ENCODE assay signal across 27 cellular contexts in the genomic region with DNA sequence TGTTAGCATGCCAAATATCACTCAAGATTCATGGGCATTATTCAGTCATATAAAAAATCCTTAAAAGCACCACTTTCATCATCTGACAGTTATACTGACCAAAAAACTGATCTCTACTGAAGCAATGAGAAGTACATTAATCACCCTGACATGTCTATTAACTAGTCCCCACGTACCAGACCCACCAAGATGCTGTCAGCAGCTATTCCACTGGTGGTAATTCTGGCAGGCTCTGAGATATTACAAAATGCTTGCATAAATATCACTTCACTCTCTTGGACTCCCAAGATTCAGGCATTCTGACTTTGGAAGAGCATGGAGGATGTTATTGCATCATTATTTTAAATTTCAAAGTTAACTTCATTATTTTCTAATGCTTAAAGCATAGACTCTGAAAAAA.
A peak's percentile ranks its signal among the peaks of the same experiment; 100 is the strongest.
DNase-seq lines count a peak whose midpoint lies in the region; ATAC-seq, FAIRE-seq and TF ChIP-seq lines count a peak whose summit lies in the region.
"Had no signal": no experiment of that assay in that cellular context is flagged by ENCODE, and none has a peak within 500 bp of the region (broad histone marks: within the 10 kb centered on the region; RNA-seq: fewer than 3 reads in every experiment).

No MANE protein-coding gene starts in this region.

- no peak overlapping the region for H2AK5ac ChIP-seq in neuronal stem cell (ENCODE audit: low read depth, low read length)

- no peak overlapping the region for H3K4me2 ChIP-seq in HepG2 (ENCODE audit: low read depth, low read length)
- H3K4me2 ChIP-seq in neuronal stem cell (ENCODE audit: insufficient read depth, low read length, poor library complexity, severe bottlenecking): no peak overlapping the region
- H3K4me2 ChIP-seq: A549, BLaER1 had no signal

- H3K4ac ChIP-seq in neuronal stem cell (ENCODE audit: low read length): no peak overlapping the region

- H3K27me3 ChIP-seq in HepG2 (ENCODE audit: control insufficient read depth in 1 of 2, insufficient read depth in 2 of 2, low read length in 2 of 2) (no peaks in the 10 kb centered on the region), right lobe of liver (no peaks in the 10 kb centered on the region), neuronal stem cell (ENCODE audit: control insufficient read depth in 3 of 3, insufficient read depth in 3 of 3, low read depth in 1 of 3, low read length in 3 of 3) (no peaks in the 10 kb centered on the region)
- H3K27me3 ChIP-seq: BE2C, BLaER1 had no signal

- POLR2A ChIA-PET in HepG2 (lab: Yijun Ruan, JAX): no interaction called here

- TF ChIP-seq CTCF in HepG2 (CRISPR knock-in tag; IDR thresholded peaks at IDR 0.05): no peak
- TF ChIP-seq CTCF in right lobe of liver (IDR thresholded peaks at IDR 0.05): no peak
- no peak for TF ChIP-seq CTCF in fibroblast of the aortic adventitia (IDR thresholded peaks at IDR 0.05; ENCODE audit: insufficient read depth, low read length)

- FAIRE-seq in HepG2 (lab: Jason Lieb, UNC): no peak
- FAIRE-seq: A549, GM12878, GM12892, GM18507 had no signal

- no peaks in the 10 kb centered on the region for H3K79me2 ChIP-seq in HepG2 (ENCODE audit: insufficient read depth, low read length)

- H3K9ac ChIP-seq in HepG2 (ENCODE audit: insufficient read depth, low read depth, low read length) (no peak overlapping the region), neuronal stem cell (ENCODE audit: low read depth, low read length, poor library complexity) (no peak overlapping the region)
- H3K9ac ChIP-seq: BLaER1 had no signal

- DNase-seq in HepG2 (ENCODE audit: low spot score) (no peak), right lobe of liver (no peak), NCI-H69 (lab: John Stamatoyannopoulos, UW) (peak; percentile 12), fibroblast of the aortic adventitia (ENCODE audit: low read depth) (peak; percentile 17), sciatic nerve (ENCODE audit: low spot score) (no peak), neuronal stem cell (ENCODE audit: low spot score) (no peak), NCI-H1694 (lab: John Stamatoyannopoulos, UW) (no peak), AG08396 (ENCODE audit: low spot score) (no peak)
- DNase-seq: BE2C; C1 segment of cervical spinal cord; CD4-positive, alpha-beta memory T cell; CD4-positive, CD25-positive, alpha-beta regulatory T cell; CD8-positive, alpha-beta memory T cell; COR-L47; DMS 273 treated with DMSO at 0.1 percent for 48 hours; DMS153; DMS53; DMS79; DND-41; EL; GDM1 had no signal

- H4K8ac ChIP-seq in neuronal stem cell (ENCODE audit: low read depth, low read length): no peak overlapping the region

- H3K27ac ChIP-seq in HepG2 (ENCODE audit: extremely low read length, insufficient read depth, low read length): no peak overlapping the region
- H3K27ac ChIP-seq in right lobe of liver: no peak overlapping the region
- H3K27ac ChIP-seq in neuronal stem cell (replicated peaks; ENCODE audit: low read length): no peak overlapping the region
- H3K27ac ChIP-seq: 22Rv1, A549, BLaER1 had no signal

- no peak overlapping the region for H3K23ac ChIP-seq in neuronal stem cell (ENCODE audit: low read depth, low read length, poor library complexity)

- H2AFZ ChIP-seq in HepG2 (ENCODE audit: low read length): no peak overlapping the region
- H2AFZ ChIP-seq in neuronal stem cell (ENCODE audit: low read length): no peak overlapping the region

- H2BK12ac ChIP-seq in neuronal stem cell (ENCODE audit: low read length): no peak overlapping the region

- TF ChIP-seq POLR2A in HepG2 (IDR thresholded peaks at IDR 0.05; ENCODE audit: insufficient read depth in 1 of 2, low read depth in 2 of 2, low read length in 2 of 2) (no peak), right lobe of liver (IDR thresholded peaks at IDR 0.05) (no peak)

- H4K91ac ChIP-seq in neuronal stem cell (ENCODE audit: low read depth, low read length, poor library complexity): no peak overlapping the region

- H3K36me3 ChIP-seq in HepG2 (replicated peaks in 1 of 2; ENCODE audit: control insufficient read depth in 1 of 2, insufficient read depth in 2 of 2, low read length in 2 of 2): no peaks in the 10 kb centered on the region
- no peaks in the 10 kb centered on the region for H3K36me3 ChIP-seq in right lobe of liver
- no peaks in the 10 kb centered on the region for H3K36me3 ChIP-seq in neuronal stem cell (replicated peaks in 1 of 2; ENCODE audit: control insufficient read depth in 2 of 2, insufficient read depth in 2 of 2, low read length in 2 of 2)
- H3K36me3 ChIP-seq: BE2C, BLaER1 had no signal

- H2BK120ac ChIP-seq in neuronal stem cell (ENCODE audit: low read depth, low read length): no peak overlapping the region

- TF ChIP-seq EP300 in HepG2 (IDR thresholded peaks at IDR 0.05; ENCODE audit: low read depth in 2 of 2, low read length in 2 of 2) (no peak), HepG2 (CRISPR knock-in tag; IDR thresholded peaks at IDR 0.05; ENCODE audit: borderline replicate concordance) (no peak)

- H3K4me3 ChIP-seq in HepG2 (replicated peaks in 1 of 3; ENCODE audit: insufficient read depth in 1 of 3, low read depth in 2 of 3, low read length in 3 of 3) (no peak overlapping the region), right lobe of liver (no peak overlapping the region), fibroblast of the aortic adventitia (ENCODE audit: low read depth, low read length) (no peak overlapping the region), neuronal stem cell (ENCODE audit: low read length in 2 of 2) (no peak overlapping the region)
- H3K4me3 ChIP-seq: A549, BLaER1, GM12878 had no signal

- CTCF ChIA-PET in HepG2 (lab: Yijun Ruan, JAX; ENCODE audit: low intra/inter-chr PET ratio, low total read pairs): no interaction called here

- H3K79me1 ChIP-seq in neuronal stem cell (ENCODE audit: low read depth, low read length): no peaks in the 10 kb centered on the region

- no peak for TF ChIP-seq RAD21 in HepG2 (CRISPR knock-in tag; IDR thresholded peaks at IDR 0.05)

- no peaks in the 10 kb centered on the region for H3K4me1 ChIP-seq in HepG2 (ENCODE audit: insufficient read depth, low read length)
- H3K4me1 ChIP-seq in right lobe of liver: no peaks in the 10 kb centered on the region
- no peaks in the 10 kb centered on the region for H3K4me1 ChIP-seq in neuronal stem cell (ENCODE audit: control insufficient read depth in 2 of 2, insufficient read depth in 1 of 2, low read depth in 1 of 2, low read length in 2 of 2)
- H3K4me1 ChIP-seq: A549, BE2C, BLaER1 had no signal

- no peak overlapping the region for H3K14ac ChIP-seq in neuronal stem cell (ENCODE audit: low read length)

- no peak overlapping the region for H2BK15ac ChIP-seq in neuronal stem cell (ENCODE audit: low read length)

- BruUV-seq in HepG2 (replicated peaks; lab: Mats Ljungman, UMichigan): no TSS peak

- H3K9me3 ChIP-seq in HepG2 (ENCODE audit: low read length) (peaks cover 58% of the 10 kb centered on the region), right lobe of liver (no peaks in the 10 kb centered on the region), neuronal stem cell (replicated peaks in 1 of 2; ENCODE audit: control insufficient read depth in 2 of 2, insufficient read depth in 1 of 2, low read depth in 1 of 2, low read length in 2 of 2) (no peaks in the 10 kb centered on the region)
- H3K9me3 ChIP-seq: A549, BE2C, BLaER1 had no signal

- ATAC-seq in HepG2: no peak
- no peak for ATAC-seq in right lobe of liver
- ATAC-seq in sciatic nerve: peak; percentile 63
- ATAC-seq: A549, GM12878 had no signal

- H3K18ac ChIP-seq in neuronal stem cell (ENCODE audit: low read length): no peak overlapping the region

- in situ Hi-C loops in HepG2 (cut with HindIII; ENCODE audit: extremely low pct_ligation_motif_present, low pct_unique_long_range_greater_than_20kb): no loop called here

- WGBS in HepG2 (ENCODE audit: low lambda C conversion rate): 0% methylated on average over 1 of the region's 1 CpG
- WGBS in right lobe of liver (ENCODE audit: insufficient coverage, low coverage, low lambda C conversion rate, missing lambda C conversion rate): 13% methylated on average over 1 of the region's 1 CpG
- no CpG with 5 or more reads among the region's 1 CpG for WGBS in neuronal stem cell (ENCODE audit: extremely low coverage in 2 of 2, insufficient read length in 2 of 2, insufficient replicate concordance in 1 of 2), 2 donors

- H4K20me1 ChIP-seq in HepG2 (ENCODE audit: insufficient read depth, low read length): no peaks in the 10 kb centered on the region
- H4K20me1 ChIP-seq: BLaER1 had no signal

- intact Hi-C loops in HepG2 (cut with micrococcal nuclease; ENCODE audit: unreplicated experiment) (no loop called here), right lobe of liver (cut with DNase I) (no loop called here), sciatic nerve (cut with DNase I) (no loop called here)

- H2BK5ac ChIP-seq in neuronal stem cell (ENCODE audit: low read length): no peak overlapping the region

TF ChIP-seq in HepG2, 621 proteins besides CTCF, POLR2A, EP300 and RAD21:
- TF ChIP-seq CCAR2 (optimal IDR thresholded peaks at IDR 0.05; ENCODE audit: low read depth, low read length): no peak
- peak; percentile 13; the same call in 1 of the 2 replicates for TF ChIP-seq CEBPB (IDR thresholded peaks at IDR 0.05; ENCODE audit: borderline replicate concordance, low read depth, low read length)
- TF ChIP-seq ATF7 (IDR thresholded peaks at IDR 0.05): peak; percentile 44; the same call in 1 of the 2 replicates
- no peak for TF ChIP-seq ATF7 (CRISPR knock-in tag; IDR thresholded peaks at IDR 0.05)
TF ChIP-seq in HepG2: peak in this region for 2.

Comparison
In these comparisons a context has a peak if more than half of its experiments do, and no peak if none do; other contexts are left out.
1. DNase-seq: peak in NCI-H69 (single experiment) and fibroblast of the aortic adventitia (single experiment); none in HepG2 (single experiment), right lobe of liver (0 of 3), sciatic nerve (single experiment), neuronal stem cell (single experiment), NCI-H1694 (single experiment) and AG08396 (single experiment).